9 cellular contexts compared by ENCODE assay signal in genomic region chr5:150302301-150303069, GRCh38. TPM values are rescaled to one million over a fixed set of nuclear protein-coding genes. Genes with fewer than 3 reads are reported as not detected.
A peak's percentile ranks its signal among the peaks of the same experiment; 100 is the strongest.
DNase-seq lines count a peak whose midpoint lies in the region; ATAC-seq and TF ChIP-seq lines count a peak whose summit lies in the region.
"Had no signal": no experiment of that assay in that cellular context is flagged by ENCODE, and none has a peak within 500 bp of the region (broad histone marks: within the 10 kb centered on the region; RNA-seq: fewer than 3 reads in every experiment).

Gene ARSI, minus strand, starts transcription at chr5:150302905. Its CDS starts 532 bp downstream, at chr5:150302373.

- intact Hi-C loops in aorta (cut with DNase I): no loop called here

- H3K27ac ChIP-seq in mesodermal cell (ENCODE audit: low read depth, low read length, severe bottlenecking) (peak within 1 kb of the TSS; percentile 79), aorta (ENCODE audit: low read depth in 1 of 2, low read length in 2 of 2) (no peak within 1 kb of the TSS)

- no peaks in the 10 kb centered on the region for H3K27me3 ChIP-seq in aorta (ENCODE audit: control insufficient read depth in 1 of 2, insufficient read depth in 2 of 2, low read length in 1 of 2)

- 2 to 3% methylated on average over 46 to 47 of the region's 63 CpGs for WGBS in mesodermal cell (ENCODE audit: insufficient coverage in 2 of 2), 2 experiments
- 0 to 1% methylated on average over 52 to 63 of the region's 63 CpGs for WGBS in aorta, 2 donors

- no peaks in the 10 kb centered on the region for H3K36me3 ChIP-seq in mesodermal cell (ENCODE audit: control insufficient read depth, insufficient read depth, low read length)
- H3K36me3 ChIP-seq in aorta (ENCODE audit: control insufficient read depth in 1 of 2, insufficient read depth in 2 of 2, low read length in 1 of 2): no peaks in the 10 kb centered on the region

- peaks cover 41% of the 10 kb centered on the region for H3K27me3 Mint-ChIP-seq in activated naive CD8-positive, alpha-beta T cell treated with anti-CD3 and anti-CD28 coated beads for 36 hours
- peaks cover 31% of the 10 kb centered on the region for H3K27me3 Mint-ChIP-seq in activated naive CD8-positive, alpha-beta T cell treated with anti-CD3 and anti-CD28 coated beads, Interleukin-2, amount 50 U/mL, for 24 hours

- no peaks in the 10 kb centered on the region for H3K9me3 Mint-ChIP-seq in activated naive CD8-positive, alpha-beta T cell treated with anti-CD3 and anti-CD28 coated beads for 36 hours
- no peaks in the 10 kb centered on the region for H3K9me3 Mint-ChIP-seq in activated naive CD8-positive, alpha-beta T cell treated with anti-CD3 and anti-CD28 coated beads, Interleukin-2, amount 50 U/mL, for 24 hours
- H3K9me3 Mint-ChIP-seq: T-helper 2 cell treated with Interferon-gamma antibody and Interleukin-4, amounts not matched to agents 5 μg/mL and 100 μg/mL, for 36 hours had no signal

- H3K9me3 ChIP-seq in mesodermal cell (ENCODE audit: control insufficient read depth, low read length) (no peaks in the 10 kb centered on the region), aorta (ENCODE audit: control insufficient read depth, low read length) (no peaks in the 10 kb centered on the region)

- H3K4me1 Mint-ChIP-seq in activated naive CD8-positive, alpha-beta T cell treated with anti-CD3 and anti-CD28 coated beads for 36 hours: peaks cover 3% of the 10 kb centered on the region
- H3K4me1 Mint-ChIP-seq in activated naive CD8-positive, alpha-beta T cell treated with anti-CD3 and anti-CD28 coated beads, Interleukin-2, amount 50 U/mL, for 24 hours: no peaks in the 10 kb centered on the region

- no peak within 1 kb of the TSS for H3K27ac Mint-ChIP-seq in activated naive CD8-positive, alpha-beta T cell treated with anti-CD3 and anti-CD28 coated beads for 36 hours
- no peak within 1 kb of the TSS for H3K27ac Mint-ChIP-seq in activated naive CD8-positive, alpha-beta T cell treated with anti-CD3 and anti-CD28 coated beads, Interleukin-2, amount 50 U/mL, for 24 hours
- H3K27ac Mint-ChIP-seq: T-helper 2 cell treated with Interferon-gamma antibody and Interleukin-4, amounts not matched to agents 5 μg/mL and 100 μg/mL, for 36 hours had no signal

- no peaks in the 10 kb centered on the region for H3K36me3 Mint-ChIP-seq in activated naive CD8-positive, alpha-beta T cell treated with anti-CD3 and anti-CD28 coated beads for 36 hours
- no peaks in the 10 kb centered on the region for H3K36me3 Mint-ChIP-seq in activated naive CD8-positive, alpha-beta T cell treated with anti-CD3 and anti-CD28 coated beads, Interleukin-2, amount 50 U/mL, for 24 hours (ENCODE audit: low read depth)

- H3K4me1 ChIP-seq in mesodermal cell (ENCODE audit: control insufficient read depth, insufficient read depth, low read length, poor library complexity, severe bottlenecking): peaks cover 42% of the 10 kb centered on the region
- no peaks in the 10 kb centered on the region for H3K4me1 ChIP-seq in aorta (ENCODE audit: control insufficient read depth in 1 of 2, insufficient read depth in 2 of 2, low read length in 2 of 2)

- peak within 1 kb of the TSS; percentile 53 for H3K4me3 ChIP-seq in epithelial cell of proximal tubule (ENCODE audit: low read depth, low read length)
- H3K4me3 ChIP-seq in mesodermal cell (ENCODE audit: extremely low read depth, insufficient read depth, low read length, poor library complexity, severe bottlenecking): peak within 1 kb of the TSS; percentile 35
- H3K4me3 ChIP-seq in aorta (ENCODE audit: low read length in 2 of 2): peak within 1 kb of the TSS; percentile 7 to 38

- ATAC-seq in activated naive CD8-positive, alpha-beta T cell treated with anti-CD3 and anti-CD28 coated beads, Interleukin-2, amount 50 U/mL, for 24 hours: no peak
- peak; percentile 70 for ATAC-seq in aorta (ENCODE audit: low FRiP score)
- no peak for ATAC-seq in HG02610 (IDR thresholded peaks at IDR 0.05; ENCODE audit: unreplicated experiment)

- peak; percentile 10 for DNase-seq in activated naive CD8-positive, alpha-beta T cell treated with anti-CD3 and anti-CD28 coated beads for 36 hours
- DNase-seq in activated naive CD8-positive, alpha-beta T cell treated with anti-CD3 and anti-CD28 coated beads, Interleukin-2, amount 50 U/mL, for 24 hours: no peak
- DNase-seq in epithelial cell of proximal tubule (ENCODE audit: low read depth): no peak
- peak; percentile 76 to 87 for DNase-seq in aorta
- DNase-seq in activated CD8-positive, alpha-beta memory T cell treated with anti-CD3 and anti-CD28 coated beads for 24 hours: no peak
- DNase-seq in inferior parietal cortex (ENCODE audit: extremely low spot score): no peak

- peak; percentile 19 for TF ChIP-seq CTCF in epithelial cell of proximal tubule (conservative IDR thresholded peaks at IDR 0.05; ENCODE audit: low read depth, low read length)

- no peak within 1 kb of the TSS for H3K4me3 Mint-ChIP-seq in activated naive CD8-positive, alpha-beta T cell treated with anti-CD3 and anti-CD28 coated beads for 36 hours
- H3K4me3 Mint-ChIP-seq in activated naive CD8-positive, alpha-beta T cell treated with anti-CD3 and anti-CD28 coated beads, Interleukin-2, amount 50 U/mL, for 24 hours: no peak within 1 kb of the TSS
- H3K4me3 Mint-ChIP-seq: T-helper 2 cell treated with Interferon-gamma antibody and Interleukin-4, amounts not matched to agents 5 μg/mL and 100 μg/mL, for 36 hours had no signal

RNA-seq across cellular contexts. Expression of gene ARSI, which starts in this region (rescaled TPM):
- not detected for total RNA-seq in activated naive CD8-positive, alpha-beta T cell treated with anti-CD3 and anti-CD28 coated beads for 36 hours
- total RNA-seq in epithelial cell of proximal tubule: 2.3 and 5.7 TPM in 2 replicates
- polyA plus RNA-seq in mesodermal cell (2013, experiment 1 of 2): 4.7 TPM
- polyA plus RNA-seq in mesodermal cell (2013, experiment 2 of 2): 5.6 TPM
- 1 to 10 TPM in 1 of 2 donors, under 1 TPM in 1; 0.91 to 2.7 TPM for total RNA-seq in aorta
- polyA plus RNA-seq in aorta: not detected

Comparison
In these comparisons a context has a peak if more than half of its experiments do, and no peak if none do; other contexts are left out.
1. Peak in DNase-seq in activated naive CD8-positive, alpha-beta T cell treated with anti-CD3 and anti-CD28 coated beads for 36 hours; RNA of the gene not detected or under 1 TPM.
2. DNase-seq: peak in aorta (2 of 2); none in activated naive CD8-positive, alpha-beta T cell treated with anti-CD3 and anti-CD28 coated beads, Interleukin-2, amount 50 U/mL, for 24 hours (single experiment), epithelial cell of proximal tubule (single experiment), activated CD8-positive, alpha-beta memory T cell treated with anti-CD3 and anti-CD28 coated beads for 24 hours (single experiment) and inferior parietal cortex (single experiment).
3. Peak in every context shown above with its lines, with median percentiles within 50 percentile points of each other: H3K4me3 ChIP-seq.